15 cellular contexts compared by ENCODE assay signal in the genomic region with DNA sequence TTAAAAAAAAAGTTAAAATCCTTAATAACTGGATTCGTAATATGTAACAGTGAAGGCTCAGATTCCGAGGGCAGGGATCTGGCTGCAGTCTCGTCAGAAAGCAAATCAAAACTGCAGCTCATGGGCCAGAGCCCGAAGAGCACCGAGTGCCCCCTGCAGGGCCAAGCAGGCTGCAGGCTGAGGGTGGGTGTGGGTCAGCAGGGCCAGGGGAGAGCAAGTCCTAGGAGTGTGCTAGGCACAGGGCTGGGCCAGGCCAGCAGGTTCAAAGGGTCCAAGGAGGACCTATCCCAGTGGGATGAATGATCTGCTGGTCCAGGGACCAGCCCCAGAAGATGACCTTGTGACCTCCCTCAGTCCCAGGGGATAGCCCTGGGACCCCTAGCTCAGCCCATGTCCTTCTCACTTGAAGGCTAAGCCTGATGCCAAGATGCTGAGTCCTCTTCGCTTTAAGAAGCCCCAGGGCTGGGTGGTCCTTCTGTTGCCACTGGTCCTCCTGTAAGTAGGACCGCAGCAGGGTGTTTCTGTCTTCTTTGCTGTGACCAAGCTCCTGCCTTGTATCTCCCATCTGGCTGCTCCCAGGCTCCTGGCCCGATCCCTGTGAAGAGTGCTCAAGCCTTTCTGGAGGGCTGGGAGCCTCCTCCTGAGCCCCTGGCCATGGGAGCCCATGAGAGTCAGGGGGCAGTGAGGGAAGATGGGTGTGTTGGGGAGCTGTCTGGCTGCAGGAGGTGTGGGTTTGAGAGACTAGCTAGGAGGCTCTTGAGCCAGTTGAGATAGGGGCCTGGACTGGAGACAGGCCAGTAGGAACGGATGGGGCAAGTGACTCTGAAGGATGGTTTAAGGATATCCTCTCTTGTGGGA.
A peak's percentile ranks its signal among the peaks of the same experiment; 100 is the strongest.
DNase-seq lines count a peak whose midpoint lies in the region; ATAC-seq and TF ChIP-seq lines count a peak whose summit lies in the region.
"Had no signal": no experiment of that assay in that cellular context is flagged by ENCODE, and none has a peak within 500 bp of the region (broad histone marks: within the 10 kb centered on the region; RNA-seq: fewer than 3 reads in every experiment).

No MANE protein-coding gene starts in this region.

- H3K27ac Mint-ChIP-seq in GM23338: no peak overlapping the region
- H3K27ac Mint-ChIP-seq: CD8-positive, alpha-beta T cell had no signal

- 0 out of 2 replicates have a peak, but pooled peaks cover 6% of the 10 kb centered on the region for H3K4me1 ChIP-seq in GM23338 (ENCODE audit: insufficient read depth)
- H3K4me1 ChIP-seq in hepatocyte (ENCODE audit: insufficient read depth): no peaks in the 10 kb centered on the region
- peaks cover 4 to 10% of the 10 kb centered on the region in 2 donors for H3K4me1 ChIP-seq in gastrocnemius medialis
- H3K4me1 ChIP-seq: SJCRH30 had no signal

- TF ChIP-seq CTCF in GM23338 (conservative IDR thresholded peaks at IDR 0.05; ENCODE audit: low read depth in 2 of 2): peak in 1 of 2 experiments; percentile 10; a peak in 1 of 4 replicates
- TF ChIP-seq CTCF in brain microvascular endothelial cell (IDR thresholded peaks at IDR 0.05; ENCODE audit: low read depth, low read length, missing control alignments): peak; percentile 23
- no peak for TF ChIP-seq CTCF in hepatocyte (IDR thresholded peaks at IDR 0.05; ENCODE audit: poor library complexity)
- TF ChIP-seq CTCF in gastrocnemius medialis (IDR thresholded peaks at IDR 0.05 in 4 of 5, conservative IDR thresholded peaks at IDR 0.05 in 1 of 5): no peak

- H3K36me3 ChIP-seq in GM23338 (ENCODE audit: insufficient read depth) (no peaks in the 10 kb centered on the region), brain microvascular endothelial cell (replicated peaks) (no peaks in the 10 kb centered on the region), hepatocyte (replicated peaks; ENCODE audit: insufficient read depth, low read depth) (no peaks in the 10 kb centered on the region), gastrocnemius medialis (peaks cover 0 to 58% of the 10 kb centered on the region in 2 donors)
- H3K36me3 ChIP-seq: SJCRH30 had no signal

- H3K9me2 ChIP-seq in GM23338 (ENCODE audit: insufficient read depth): 0 out of 2 replicates have a peak, but pooled peaks cover 5% of the 10 kb centered on the region
- H3K9me2 ChIP-seq in hepatocyte (replicated peaks; ENCODE audit: insufficient read depth): no peaks in the 10 kb centered on the region

- H3K36me3 Mint-ChIP-seq in GM23338 (ENCODE audit: low read depth): peaks cover 7% of the 10 kb centered on the region; the same call in 1 of the 3 replicates
- H3K36me3 Mint-ChIP-seq: CD8-positive, alpha-beta T cell had no signal

- no peaks in the 10 kb centered on the region for H4K20me1 ChIP-seq in GM23338 (replicated peaks; ENCODE audit: insufficient read depth)
- H4K20me1 ChIP-seq in hepatocyte (ENCODE audit: insufficient read depth, poor library complexity, severe bottlenecking): no peaks in the 10 kb centered on the region

- no peak for TF ChIP-seq POLR2A in gastrocnemius medialis (IDR thresholded peaks at IDR 0.05)

- H3K4me2 ChIP-seq in GM23338: no peak overlapping the region
- no peak overlapping the region for H3K4me2 ChIP-seq in hepatocyte

- H3F3A ChIP-seq in GM23338 (replicated peaks; ENCODE audit: low read depth): no peaks in the 10 kb centered on the region

- H3K9me3 ChIP-seq in hepatocyte (ENCODE audit: low read depth) (no peaks in the 10 kb centered on the region), gastrocnemius medialis (no peaks in the 10 kb centered on the region)
- H3K9me3 ChIP-seq: SJCRH30, stomach had no signal

- no peak overlapping the region for H2AFZ ChIP-seq in GM23338
- H2AFZ ChIP-seq in hepatocyte: no peak overlapping the region

- H3K4me3 Mint-ChIP-seq in GM23338: no peak overlapping the region
- H3K4me3 Mint-ChIP-seq: CD8-positive, alpha-beta T cell had no signal

- peaks cover 23% of the 10 kb centered on the region for H3K4me1 Mint-ChIP-seq in GM23338

- H3K4me3 ChIP-seq in GM23338: no peak overlapping the region
- H3K4me3 ChIP-seq in brain microvascular endothelial cell (ENCODE audit: low read depth, low read length): no peak overlapping the region
- H3K4me3 ChIP-seq in hepatocyte: no peak overlapping the region
- H3K4me3 ChIP-seq in gastrocnemius medialis: no peak overlapping the region
- H3K4me3 ChIP-seq: SJCRH30, stomach had no signal

- H3K27me3 ChIP-seq in GM23338 (ENCODE audit: insufficient read depth): no peaks in the 10 kb centered on the region
- no peaks in the 10 kb centered on the region for H3K27me3 ChIP-seq in brain microvascular endothelial cell (replicated peaks)
- H3K27me3 ChIP-seq in hepatocyte: peaks cover 12% of the 10 kb centered on the region
- H3K27me3 ChIP-seq in gastrocnemius medialis: no peaks in the 10 kb centered on the region
- H3K27me3 ChIP-seq: SJCRH30, stomach had no signal

- H3K27ac ChIP-seq in GM23338 (ENCODE audit: low read depth) (no peak overlapping the region), brain microvascular endothelial cell (no peak overlapping the region), hepatocyte (peak overlapping the region; percentile 40), gastrocnemius medialis (peak overlapping the region in 3 of 4 donors; percentile 52 to 67 (median 62))
- H3K27ac ChIP-seq: SJCRH30 had no signal

- intact Hi-C loops in gastrocnemius medialis (cut with DNase I; ENCODE audit: low total_unique reads): loop anchor here (10.0 kb wide), 1 partner anchor 391 kb away; no protein-coding TSS in a partner anchor

- peaks cover 7% of the 10 kb centered on the region for H3K27me3 Mint-ChIP-seq in GM23338 (ENCODE audit: insufficient read depth, low read depth, poor library complexity)

- H3K79me2 ChIP-seq in GM23338 (replicated peaks; ENCODE audit: insufficient read depth): no peaks in the 10 kb centered on the region
- no peaks in the 10 kb centered on the region for H3K79me2 ChIP-seq in hepatocyte

- 83% methylated on average over 9 of the region's 9 CpGs for WGBS in hepatocyte (ENCODE audit: low lambda C conversion rate, missing lambda C conversion rate)

- ATAC-seq in GM23338 (peak; percentile 26; the same call in 2 of the 3 replicates), gastrocnemius medialis (no peak), HG03159 (IDR thresholded peaks at IDR 0.05; ENCODE audit: unreplicated experiment) (no peak), HG02852 (IDR thresholded peaks at IDR 0.05; ENCODE audit: unreplicated experiment) (no peak)
- ATAC-seq: CD8-positive, alpha-beta T cell had no signal

- H3K9me3 Mint-ChIP-seq in GM23338: no peaks in the 10 kb centered on the region
- H3K9me3 Mint-ChIP-seq: CD8-positive, alpha-beta T cell had no signal

- in situ Hi-C loops in brain microvascular endothelial cell (cut with HindIII; ENCODE audit: low pct_ligation_motif_present, low sequenced_read_pairs) (no loop called here), gastrocnemius medialis (cut with MboI; ENCODE audit: low sequenced_read_pairs in 4 of 4) (loop anchor here in 3 of 4 donors (25.0 kb wide), 1 partner anchor 183 kb away; no protein-coding TSS in a partner anchor)

- DNase-seq in GM23338 (ENCODE audit: low spot score): no peak
- DNase-seq in brain microvascular endothelial cell: no peak
- DNase-seq in hepatocyte (ENCODE audit: low spot score): no peak
- peak; percentile 1 to 11 for DNase-seq in gastrocnemius medialis
- DNase-seq in amygdala (lab: John Stamatoyannopoulos, UW): no peak
- DNase-seq in HuH-7.5 (ENCODE audit: low spot score): no peak
- DNase-seq: CD8-positive, alpha-beta T cell; hypothalamus; IMR-90; NCI-H1436 treated with DMSO at 0.1 percent for 48 hours; NCI-H69; SJCRH30; stomach had no signal

TF ChIP-seq in GM23338, 12 proteins besides CTCF, POLR2A, EP300 and RAD21:
- TF ChIP-seq EZH2 (IDR thresholded peaks at IDR 0.05; ENCODE audit: low read depth, unreplicated experiment): no peak
- no peak for TF ChIP-seq NANOG (IDR thresholded peaks at IDR 0.05; ENCODE audit: borderline replicate concordance)
TF ChIP-seq in GM23338: peak in this region for 0.

Comparison
In these comparisons a context has a peak if more than half of its experiments do, and no peak if none do; other contexts are left out.
1. DNase-seq: peak in gastrocnemius medialis (2 of 2); none in GM23338 (single experiment), brain microvascular endothelial cell (single experiment), hepatocyte (single experiment), amygdala (0 of 56) and HuH-7.5 (single experiment).
2. H3K27ac ChIP-seq: peak in hepatocyte (single experiment) and gastrocnemius medialis (3 of 4); none in GM23338 (single experiment) and brain microvascular endothelial cell (single experiment).